In genomic region chr3:200747-201146, GRCh38 we compare ENCODE assay signal across 2 cellular contexts.
A peak's percentile ranks its signal among the peaks of the same experiment; 100 is the strongest.
TF ChIP-seq lines count a peak whose summit lies in the region.

No MANE protein-coding gene starts in this region.

TF ChIP-seq in HepG2, 621 proteins besides CTCF, POLR2A, EP300 and RAD21:
- TF ChIP-seq CEBPB (IDR thresholded peaks at IDR 0.05; ENCODE audit: borderline replicate concordance, low read depth, low read length), result peak; percentile 61; the same call in 1 of the 2 replicates
- TF ChIP-seq ZNF792 (CRISPR knock-in tag; IDR thresholded peaks at IDR 0.05), result no peak

TF ChIP-seq in H1, 55 proteins besides CTCF, POLR2A, EP300 and RAD21:
- TF ChIP-seq RFX5 (IDR thresholded peaks at IDR 0.05; ENCODE audit: borderline replicate concordance, low read depth, low read length) (no peak), TEAD4 (IDR thresholded peaks at IDR 0.05; ENCODE audit: low read depth, low read length) (no peak), NANOG (IDR thresholded peaks at IDR 0.05; ENCODE audit: insufficient read depth, low read depth, low read length, poor library complexity, severe bottlenecking) (no peak), POLR2AphosphoS5 (IDR thresholded peaks at IDR 0.05; ENCODE audit: low read depth, low read length) (no peak), YY1 (IDR thresholded peaks at IDR 0.05; ENCODE audit: low read depth, low read length) (no peak), CEBPB (IDR thresholded peaks at IDR 0.05; ENCODE audit: low read depth, low read length) (peak; percentile 55; the same call in 1 of the 2 replicates)
